ENCODE assay signal across 38 cellular contexts in genomic region chr2:11516984-11517648, GRCh38.
"Had no signal": no experiment of that assay in that cellular context is flagged by ENCODE, and none has a peak within 500 bp of the region (broad histone marks: within the 10 kb centered on the region; RNA-seq: fewer than 3 reads in every experiment).

No MANE protein-coding gene starts in this region.

- H3K4me3 ChIP-seq: PC-9 had no signal

- H3K4me1 Mint-ChIP-seq: activated B cell treated with CpG ODN at 0.5 μM for 24 hours; activated CD8-positive, alpha-beta memory T cell treated with anti-CD3 and anti-CD28 coated beads, Interleukin-2, amount 10 ng/mL, durations not matched to agents 7 days and 5 days; activated naive CD8-positive, alpha-beta T cell treated with anti-CD3 and anti-CD28 coated beads for 36 hours; activated T-helper 17 cell treated with anti-CD3 and anti-CD28 coated beads, Interleukin-2, amount 50 U/mL, for 72 hours had no signal

- FAIRE-seq: RCC 7860 had no signal

- DNase-seq: activated B cell treated with CpG ODN at 0.5 μM for 24 hours; activated CD4-positive, alpha-beta memory T cell treated with anti-CD3 and anti-CD28 coated beads for 36 hours; activated CD4-positive, alpha-beta T cell treated with anti-CD3 and anti-CD28 coated beads for 4 hours; activated CD4-positive, alpha-beta T cell treated with anti-CD3 and anti-CD28 coated beads, Interleukin-2, amount 50 U/mL, for 1 hour; activated CD4-positive, CD25-positive, alpha-beta regulatory T cell treated with anti-CD3 and anti-CD28 coated beads, Interleukin-2, amount 50 U/mL, for 72 hours; activated CD8-positive, alpha-beta memory T cell treated with anti-CD3 and anti-CD28 coated beads for 24 hours; activated CD8-positive, alpha-beta memory T cell treated with anti-CD3 and anti-CD28 coated beads, Interleukin-2, amount 10 ng/mL, durations not matched to agents 7 days and 5 days; activated CD8-positive, alpha-beta memory T cell treated with anti-CD3 and anti-CD28 coated beads, Interleukin-2, amount 50 U/mL, for 48 hours; activated effector memory CD4-positive, alpha-beta T cell treated with anti-CD3 and anti-CD28 coated beads, Interleukin-2, amount 50 U/mL, for 16 hours; activated naive CD4-positive, alpha-beta T cell; activated naive CD4-positive, alpha-beta T cell treated with anti-CD3 and anti-CD28 coated beads, Interleukin-2, amount 50 U/mL, for 16 hours; activated naive CD8-positive, alpha-beta T cell treated with anti-CD3 and anti-CD28 coated beads for 36 hours; activated T-cell treated with anti-CD3 and anti-CD28 coated beads, Interleukin-2, amount 50 U/mL, for 72 hours; amniotic stem cell; aorta; brain microvascular endothelial cell; central memory CD4-positive, alpha-beta T cell; NCI-H1105; NCI-H1417 treated with DMSO at 0.1 percent for 48 hours; NCI-H187; NCI-H2029 treated with DMSO at 0.1 percent for 48 hours; NCI-H2107; NCI-H2171; NCI-H510A; NCI-H526; NCI-H748 treated with DMSO at 0.1 percent for 48 hours; NK-92 treated with Interleukin-12 subunit alpha and Interleukin-12 subunit beta, amount 100 ng/mL, for 24 hours; PC-9; Right ventricle myocardium superior; SW 1271; T-helper 1 cell; T-helper 2 cell; T-helper 9 cell had no signal

- H2AFZ ChIP-seq: PC-9 had no signal

- H3K27ac Mint-ChIP-seq: activated B cell treated with CpG ODN at 0.5 μM for 24 hours; activated CD4-positive, alpha-beta memory T cell treated with anti-CD3 and anti-CD28 coated beads for 36 hours; activated CD8-positive, alpha-beta memory T cell treated with anti-CD3 and anti-CD28 coated beads, Interleukin-2, amount 10 ng/mL, durations not matched to agents 7 days and 5 days; activated naive CD8-positive, alpha-beta T cell treated with anti-CD3 and anti-CD28 coated beads for 36 hours; activated T-cell treated with anti-CD3 and anti-CD28 coated beads, Interleukin-2, amount 50 U/mL, for 72 hours; activated T-helper 17 cell treated with anti-CD3 and anti-CD28 coated beads, Interleukin-2, amount 50 U/mL, for 72 hours had no signal

- H3K36me3 Mint-ChIP-seq: activated CD4-positive, alpha-beta memory T cell treated with anti-CD3 and anti-CD28 coated beads for 36 hours; activated CD8-positive, alpha-beta memory T cell treated with anti-CD3 and anti-CD28 coated beads, Interleukin-2, amount 10 ng/mL, durations not matched to agents 7 days and 5 days; activated naive CD8-positive, alpha-beta T cell treated with anti-CD3 and anti-CD28 coated beads for 36 hours had no signal

- H3K4me2 ChIP-seq: KMS-11, PC-9 had no signal

- H3K4me3 Mint-ChIP-seq: activated B cell treated with CpG ODN at 0.5 μM for 24 hours; activated CD4-positive, alpha-beta memory T cell treated with anti-CD3 and anti-CD28 coated beads for 36 hours; activated CD8-positive, alpha-beta memory T cell treated with anti-CD3 and anti-CD28 coated beads, Interleukin-2, amount 10 ng/mL, durations not matched to agents 7 days and 5 days; activated naive CD8-positive, alpha-beta T cell treated with anti-CD3 and anti-CD28 coated beads for 36 hours; activated T-cell treated with anti-CD3 and anti-CD28 coated beads, Interleukin-2, amount 50 U/mL, for 72 hours; activated T-helper 17 cell treated with anti-CD3 and anti-CD28 coated beads, Interleukin-2, amount 50 U/mL, for 72 hours had no signal

- H3K9ac ChIP-seq: KMS-11 had no signal

- ATAC-seq: activated CD8-positive, alpha-beta memory T cell treated with anti-CD3 and anti-CD28 coated beads, Interleukin-2, amount 10 ng/mL, durations not matched to agents 7 days and 5 days; activated T-cell treated with anti-CD3 and anti-CD28 coated beads, Interleukin-2, amount 50 U/mL, for 72 hours; activated T-helper 17 cell treated with anti-CD3 and anti-CD28 coated beads, Interleukin-2, amount 50 U/mL, for 72 hours had no signal

- H3K36me3 ChIP-seq: brain microvascular endothelial cell had no signal

- H3K27ac ChIP-seq: brain microvascular endothelial cell, KMS-11, PC-9, RWPE1, VCaP had no signal
